Comparison of ENCODE assay signal across 13 cellular contexts in genomic region chr10:124105594-124105993, GRCh38. TPM values are rescaled to one million over a fixed set of nuclear protein-coding genes. Genes with fewer than 3 reads are reported as not detected.
DNase-seq lines count a peak whose midpoint lies in the region; FAIRE-seq and TF ChIP-seq lines count a peak whose summit lies in the region.
"Had no signal": no experiment of that assay in that cellular context is flagged by ENCODE, and none has a peak within 500 bp of the region (broad histone marks: within the 10 kb centered on the region; RNA-seq: fewer than 3 reads in every experiment).

No MANE protein-coding gene starts in this region.

- H3K9me3 ChIP-seq in esophagus squamous epithelium, result no peaks in the 10 kb centered on the region

- no peak for FAIRE-seq in RCC 7860 (lab: Jason Lieb, UNC)
- FAIRE-seq: D721Med had no signal

- no peak for TF ChIP-seq POLR2A in esophagus squamous epithelium (IDR thresholded peaks at IDR 0.05)

- H3K27me3 ChIP-seq in esophagus squamous epithelium, result no peaks in the 10 kb centered on the region

- no peak overlapping the region for H3K4me3 Mint-ChIP-seq in osteocyte (ENCODE audit: unreplicated experiment)
- H3K4me3 Mint-ChIP-seq: dendritic cell treated with granulocyte-macrophage colony-stimulating factor and Interleukin-4, amounts not matched to agents 40 ng/mL and 50 ng/mL, for 4 days had no signal

- H3K27ac ChIP-seq in 22Rv1, result peak overlapping the region; percentile 91
- H3K27ac ChIP-seq in esophagus squamous epithelium, result peak overlapping the region; percentile 77 to 89 (median 86)

- no peaks in the 10 kb centered on the region for H3K36me3 ChIP-seq in esophagus squamous epithelium

- peak; percentile 70 for DNase-seq in RPMI7951 (ENCODE audit: low read depth)
- DNase-seq in esophagus squamous epithelium (lab: John Stamatoyannopoulos, UW), result no peak
- no peak for DNase-seq in osteocyte (ENCODE audit: extremely low spot score, unreplicated experiment)
- DNase-seq in central memory CD4-positive, alpha-beta T cell, result no peak
- DNase-seq in NOMO-1 treated with DMSO at 0.1 percent for 48 hours (lab: John Stamatoyannopoulos, UW; ENCODE audit: unreplicated experiment), result no peak
- no peak for DNase-seq in RCC 7860 (ENCODE audit: low spot score)
- no peak for DNase-seq in activated naive CD4-positive, alpha-beta T cell (lab: John Stamatoyannopoulos, UW)
- DNase-seq: activated CD8-positive, alpha-beta memory T cell treated with anti-CD3 and anti-CD28 coated beads for 24 hours; activated naive CD4-positive, alpha-beta T cell treated with anti-CD3 and anti-CD28 coated beads, Interleukin-2, amount 50 U/mL, for 16 hours; NCI-H1930 had no signal

- H3K4me3 ChIP-seq in esophagus squamous epithelium, result peak overlapping the region in 1 of 4 donors; percentile 42

- peaks cover 22 to 43% (median 32%) of the 10 kb centered on the region in 3 donors for H3K4me1 ChIP-seq in esophagus squamous epithelium

- 24 to 27% methylated on average over 5 of the region's 5 CpGs for WGBS in esophagus squamous epithelium, 2 donors

- H3K27me3 Mint-ChIP-seq in osteocyte (ENCODE audit: unreplicated experiment), result no peaks in the 10 kb centered on the region

- H3K36me3 Mint-ChIP-seq in osteocyte (ENCODE audit: unreplicated experiment), result no peaks in the 10 kb centered on the region

- TF ChIP-seq CTCF in 22Rv1 (IDR thresholded peaks at IDR 0.05), result no peak
- TF ChIP-seq CTCF in esophagus squamous epithelium (IDR thresholded peaks at IDR 0.05), result no peak
- TF ChIP-seq CTCF in osteocyte (IDR thresholded peaks at IDR 0.05), result no peak

- H3K27ac Mint-ChIP-seq in osteocyte (ENCODE audit: unreplicated experiment), result peak overlapping the region; percentile 61
- H3K27ac Mint-ChIP-seq: dendritic cell treated with granulocyte-macrophage colony-stimulating factor and Interleukin-4, amounts not matched to agents 40 ng/mL and 50 ng/mL, for 4 days had no signal

- peaks cover 47% of the 10 kb centered on the region for H3K4me1 Mint-ChIP-seq in osteocyte (ENCODE audit: unreplicated experiment)

- intact Hi-C loops in esophagus squamous epithelium (cut with DNase I), result no loop called here

- no peaks in the 10 kb centered on the region for H3K9me3 Mint-ChIP-seq in osteocyte (ENCODE audit: unreplicated experiment)

RNA-seq across cellular contexts. Expression of gene CHST15, which starts 12.2 kb away (rescaled TPM):
- 26.2 and 36.4 TPM in 2 replicates for total RNA-seq in RPMI7951 (2014; rRNA removed; shearing (Covaris generic))
- 10 to 100 TPM in 2 of 4 donors, 1 to 10 TPM in 2; 4.0 to 23.0 (median 13.8) TPM for total RNA-seq in esophagus squamous epithelium
- total RNA-seq in osteocyte, result 66.3 and 73.6 TPM in 2 replicates
